ENCODE assay signal across 1 cellular context in genomic region chr22:49999063-49999900, GRCh38.
A peak's percentile ranks its signal among the peaks of the same experiment; 100 is the strongest.
TF ChIP-seq lines count a peak whose summit lies in the region.

No MANE protein-coding gene starts in this region.

TF ChIP-seq in K562, 482 proteins besides CTCF, POLR2A, EP300 and RAD21 (continued from another document and continues in another):
- TF ChIP-seq, protein P1, sequence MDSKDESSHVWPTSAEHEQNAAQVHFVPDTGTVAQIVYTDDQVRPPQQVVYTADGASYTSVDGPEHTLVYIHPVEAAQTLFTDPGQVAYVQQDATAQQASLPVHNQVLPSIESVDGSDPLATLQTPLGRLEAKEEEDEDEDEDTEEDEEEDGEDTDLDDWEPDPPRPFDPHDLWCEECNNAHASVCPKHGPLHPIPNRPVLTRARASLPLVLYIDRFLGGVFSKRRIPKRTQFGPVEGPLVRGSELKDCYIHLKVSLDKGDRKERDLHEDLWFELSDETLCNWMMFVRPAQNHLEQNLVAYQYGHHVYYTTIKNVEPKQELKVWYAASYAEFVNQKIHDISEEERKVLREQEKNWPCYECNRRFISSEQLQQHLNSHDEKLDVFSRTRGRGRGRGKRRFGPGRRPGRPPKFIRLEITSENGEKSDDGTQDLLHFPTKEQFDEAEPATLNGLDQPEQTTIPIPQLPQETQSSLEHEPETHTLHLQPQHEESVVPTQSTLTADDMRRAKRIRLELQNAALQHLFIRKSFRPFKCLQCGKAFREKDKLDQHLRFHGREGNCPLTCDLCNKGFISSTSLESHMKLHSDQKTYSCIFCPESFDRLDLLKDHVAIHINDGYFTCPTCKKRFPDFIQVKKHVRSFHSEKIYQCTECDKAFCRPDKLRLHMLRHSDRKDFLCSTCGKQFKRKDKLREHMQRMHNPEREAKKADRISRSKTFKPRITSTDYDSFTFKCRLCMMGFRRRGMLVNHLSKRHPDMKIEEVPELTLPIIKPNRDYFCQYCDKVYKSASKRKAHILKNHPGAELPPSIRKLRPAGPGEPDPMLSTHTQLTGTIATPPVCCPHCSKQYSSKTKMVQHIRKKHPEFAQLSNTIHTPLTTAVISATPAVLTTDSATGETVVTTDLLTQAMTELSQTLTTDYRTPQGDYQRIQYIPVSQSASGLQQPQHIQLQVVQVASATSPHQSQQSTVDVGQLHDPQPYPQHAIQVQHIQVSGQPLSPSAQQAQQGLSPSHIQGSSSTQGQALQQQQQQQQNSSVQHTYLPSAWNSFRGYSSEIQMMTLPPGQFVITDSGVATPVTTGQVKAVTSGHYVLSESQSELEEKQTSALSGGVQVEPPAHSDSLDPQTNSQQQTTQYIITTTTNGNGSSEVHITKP (IDR thresholded peaks at IDR 0.05; ENCODE audit: partially characterized antibody): peak; percentile 34
- no peak for TF ChIP-seq ARNT (IDR thresholded peaks at IDR 0.05)
- TF ChIP-seq MNT (conservative IDR thresholded peaks at IDR 0.05): no peak
- TF ChIP-seq, protein P2, sequence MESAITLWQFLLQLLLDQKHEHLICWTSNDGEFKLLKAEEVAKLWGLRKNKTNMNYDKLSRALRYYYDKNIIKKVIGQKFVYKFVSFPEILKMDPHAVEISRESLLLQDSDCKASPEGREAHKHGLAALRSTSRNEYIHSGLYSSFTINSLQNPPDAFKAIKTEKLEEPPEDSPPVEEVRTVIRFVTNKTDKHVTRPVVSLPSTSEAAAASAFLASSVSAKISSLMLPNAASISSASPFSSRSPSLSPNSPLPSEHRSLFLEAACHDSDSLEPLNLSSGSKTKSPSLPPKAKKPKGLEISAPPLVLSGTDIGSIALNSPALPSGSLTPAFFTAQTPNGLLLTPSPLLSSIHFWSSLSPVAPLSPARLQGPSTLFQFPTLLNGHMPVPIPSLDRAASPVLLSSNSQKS (CRISPR knock-in tag; IDR thresholded peaks at IDR 0.05): no peak
- no peak for TF ChIP-seq PURB (CRISPR knock-in tag; IDR thresholded peaks at IDR 0.05; ENCODE audit: low read depth)
- peak; percentile 23; the same call in 1 of the 2 replicates for TF ChIP-seq CBFA2T3 (IDR thresholded peaks at IDR 0.05)
- TF ChIP-seq, protein P3, sequence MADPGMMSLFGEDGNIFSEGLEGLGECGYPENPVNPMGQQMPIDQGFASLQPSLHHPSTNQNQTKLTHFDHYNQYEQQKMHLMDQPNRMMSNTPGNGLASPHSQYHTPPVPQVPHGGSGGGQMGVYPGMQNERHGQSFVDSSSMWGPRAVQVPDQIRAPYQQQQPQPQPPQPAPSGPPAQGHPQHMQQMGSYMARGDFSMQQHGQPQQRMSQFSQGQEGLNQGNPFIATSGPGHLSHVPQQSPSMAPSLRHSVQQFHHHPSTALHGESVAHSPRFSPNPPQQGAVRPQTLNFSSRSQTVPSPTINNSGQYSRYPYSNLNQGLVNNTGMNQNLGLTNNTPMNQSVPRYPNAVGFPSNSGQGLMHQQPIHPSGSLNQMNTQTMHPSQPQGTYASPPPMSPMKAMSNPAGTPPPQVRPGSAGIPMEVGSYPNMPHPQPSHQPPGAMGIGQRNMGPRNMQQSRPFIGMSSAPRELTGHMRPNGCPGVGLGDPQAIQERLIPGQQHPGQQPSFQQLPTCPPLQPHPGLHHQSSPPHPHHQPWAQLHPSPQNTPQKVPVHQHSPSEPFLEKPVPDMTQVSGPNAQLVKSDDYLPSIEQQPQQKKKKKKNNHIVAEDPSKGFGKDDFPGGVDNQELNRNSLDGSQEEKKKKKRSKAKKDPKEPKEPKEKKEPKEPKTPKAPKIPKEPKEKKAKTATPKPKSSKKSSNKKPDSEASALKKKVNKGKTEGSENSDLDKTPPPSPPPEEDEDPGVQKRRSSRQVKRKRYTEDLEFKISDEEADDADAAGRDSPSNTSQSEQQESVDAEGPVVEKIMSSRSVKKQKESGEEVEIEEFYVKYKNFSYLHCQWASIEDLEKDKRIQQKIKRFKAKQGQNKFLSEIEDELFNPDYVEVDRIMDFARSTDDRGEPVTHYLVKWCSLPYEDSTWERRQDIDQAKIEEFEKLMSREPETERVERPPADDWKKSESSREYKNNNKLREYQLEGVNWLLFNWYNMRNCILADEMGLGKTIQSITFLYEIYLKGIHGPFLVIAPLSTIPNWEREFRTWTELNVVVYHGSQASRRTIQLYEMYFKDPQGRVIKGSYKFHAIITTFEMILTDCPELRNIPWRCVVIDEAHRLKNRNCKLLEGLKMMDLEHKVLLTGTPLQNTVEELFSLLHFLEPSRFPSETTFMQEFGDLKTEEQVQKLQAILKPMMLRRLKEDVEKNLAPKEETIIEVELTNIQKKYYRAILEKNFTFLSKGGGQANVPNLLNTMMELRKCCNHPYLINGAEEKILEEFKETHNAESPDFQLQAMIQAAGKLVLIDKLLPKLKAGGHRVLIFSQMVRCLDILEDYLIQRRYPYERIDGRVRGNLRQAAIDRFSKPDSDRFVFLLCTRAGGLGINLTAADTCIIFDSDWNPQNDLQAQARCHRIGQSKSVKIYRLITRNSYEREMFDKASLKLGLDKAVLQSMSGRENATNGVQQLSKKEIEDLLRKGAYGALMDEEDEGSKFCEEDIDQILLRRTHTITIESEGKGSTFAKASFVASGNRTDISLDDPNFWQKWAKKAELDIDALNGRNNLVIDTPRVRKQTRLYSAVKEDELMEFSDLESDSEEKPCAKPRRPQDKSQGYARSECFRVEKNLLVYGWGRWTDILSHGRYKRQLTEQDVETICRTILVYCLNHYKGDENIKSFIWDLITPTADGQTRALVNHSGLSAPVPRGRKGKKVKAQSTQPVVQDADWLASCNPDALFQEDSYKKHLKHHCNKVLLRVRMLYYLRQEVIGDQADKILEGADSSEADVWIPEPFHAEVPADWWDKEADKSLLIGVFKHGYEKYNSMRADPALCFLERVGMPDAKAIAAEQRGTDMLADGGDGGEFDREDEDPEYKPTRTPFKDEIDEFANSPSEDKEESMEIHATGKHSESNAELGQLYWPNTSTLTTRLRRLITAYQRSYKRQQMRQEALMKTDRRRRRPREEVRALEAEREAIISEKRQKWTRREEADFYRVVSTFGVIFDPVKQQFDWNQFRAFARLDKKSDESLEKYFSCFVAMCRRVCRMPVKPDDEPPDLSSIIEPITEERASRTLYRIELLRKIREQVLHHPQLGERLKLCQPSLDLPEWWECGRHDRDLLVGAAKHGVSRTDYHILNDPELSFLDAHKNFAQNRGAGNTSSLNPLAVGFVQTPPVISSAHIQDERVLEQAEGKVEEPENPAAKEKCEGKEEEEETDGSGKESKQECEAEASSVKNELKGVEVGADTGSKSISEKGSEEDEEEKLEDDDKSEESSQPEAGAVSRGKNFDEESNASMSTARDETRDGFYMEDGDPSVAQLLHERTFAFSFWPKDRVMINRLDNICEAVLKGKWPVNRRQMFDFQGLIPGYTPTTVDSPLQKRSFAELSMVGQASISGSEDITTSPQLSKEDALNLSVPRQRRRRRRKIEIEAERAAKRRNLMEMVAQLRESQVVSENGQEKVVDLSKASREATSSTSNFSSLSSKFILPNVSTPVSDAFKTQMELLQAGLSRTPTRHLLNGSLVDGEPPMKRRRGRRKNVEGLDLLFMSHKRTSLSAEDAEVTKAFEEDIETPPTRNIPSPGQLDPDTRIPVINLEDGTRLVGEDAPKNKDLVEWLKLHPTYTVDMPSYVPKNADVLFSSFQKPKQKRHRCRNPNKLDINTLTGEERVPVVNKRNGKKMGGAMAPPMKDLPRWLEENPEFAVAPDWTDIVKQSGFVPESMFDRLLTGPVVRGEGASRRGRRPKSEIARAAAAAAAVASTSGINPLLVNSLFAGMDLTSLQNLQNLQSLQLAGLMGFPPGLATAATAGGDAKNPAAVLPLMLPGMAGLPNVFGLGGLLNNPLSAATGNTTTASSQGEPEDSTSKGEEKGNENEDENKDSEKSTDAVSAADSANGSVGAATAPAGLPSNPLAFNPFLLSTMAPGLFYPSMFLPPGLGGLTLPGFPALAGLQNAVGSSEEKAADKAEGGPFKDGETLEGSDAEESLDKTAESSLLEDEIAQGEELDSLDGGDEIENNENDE (IDR thresholded peaks at IDR 0.05; ENCODE audit: low read depth, low read length): no peak
- no peak for TF ChIP-seq ZNF699 (CRISPR knock-in tag; IDR thresholded peaks at IDR 0.05; ENCODE audit: insufficient replicate concordance)
- TF ChIP-seq ATF7 (IDR thresholded peaks at IDR 0.05): 0 out of 2 replicates have a peak, but pooled peaks have one; percentile 18
- no peak for TF ChIP-seq RFX5 (IDR thresholded peaks at IDR 0.05; ENCODE audit: low read depth, low read length)
- no peak for TF ChIP-seq THRAP3 (IDR thresholded peaks at IDR 0.05; ENCODE audit: borderline replicate concordance)
- TF ChIP-seq MAZ (CRISPR knock-in tag; conservative IDR thresholded peaks at IDR 0.05 in 1 of 2, IDR thresholded peaks at IDR 0.05 in 1 of 2): peak in 1 of 2 experiments; percentile 45; a peak in 1 of 4 replicates
- 0 out of 2 replicates have a peak, but pooled peaks have one; percentile 6 for TF ChIP-seq CXXC5 (CRISPR knock-in tag; IDR thresholded peaks at IDR 0.05)
- TF ChIP-seq HBP1 (CRISPR knock-in tag; IDR thresholded peaks at IDR 0.05): no peak
- TF ChIP-seq ZNF354B (CRISPR knock-in tag; IDR thresholded peaks at IDR 0.05): no peak
- no peak for TF ChIP-seq U2AF1 (optimal IDR thresholded peaks at IDR 0.05; ENCODE audit: low read depth, low read length)
- no peak for TF ChIP-seq TAF1 (IDR thresholded peaks at IDR 0.05; ENCODE audit: control insufficient read depth, extremely low read depth, insufficient read depth, low read length, severe bottlenecking)
- TF ChIP-seq BACH1 (tag; IDR thresholded peaks at IDR 0.05): no peak
- peak; percentile 73 for TF ChIP-seq MAX (CRISPR knock-in tag; IDR thresholded peaks at IDR 0.05)
- no peak for TF ChIP-seq RBM22 (IDR thresholded peaks at IDR 0.05; ENCODE audit: low read depth, low read length, poor library complexity, severe bottlenecking)
- TF ChIP-seq CC2D1A (IDR thresholded peaks at IDR 0.05): no peak
- TF ChIP-seq KDM4B (IDR thresholded peaks at IDR 0.05; ENCODE audit: borderline replicate concordance in 2 of 2, low read depth in 1 of 2): no peak
- TF ChIP-seq ZNF696 (CRISPR knock-in tag; conservative IDR thresholded peaks at IDR 0.05): no peak
- TF ChIP-seq ZFX (CRISPR knock-in tag; IDR thresholded peaks at IDR 0.05): peak; percentile 64
- TF ChIP-seq, protein P4, sequence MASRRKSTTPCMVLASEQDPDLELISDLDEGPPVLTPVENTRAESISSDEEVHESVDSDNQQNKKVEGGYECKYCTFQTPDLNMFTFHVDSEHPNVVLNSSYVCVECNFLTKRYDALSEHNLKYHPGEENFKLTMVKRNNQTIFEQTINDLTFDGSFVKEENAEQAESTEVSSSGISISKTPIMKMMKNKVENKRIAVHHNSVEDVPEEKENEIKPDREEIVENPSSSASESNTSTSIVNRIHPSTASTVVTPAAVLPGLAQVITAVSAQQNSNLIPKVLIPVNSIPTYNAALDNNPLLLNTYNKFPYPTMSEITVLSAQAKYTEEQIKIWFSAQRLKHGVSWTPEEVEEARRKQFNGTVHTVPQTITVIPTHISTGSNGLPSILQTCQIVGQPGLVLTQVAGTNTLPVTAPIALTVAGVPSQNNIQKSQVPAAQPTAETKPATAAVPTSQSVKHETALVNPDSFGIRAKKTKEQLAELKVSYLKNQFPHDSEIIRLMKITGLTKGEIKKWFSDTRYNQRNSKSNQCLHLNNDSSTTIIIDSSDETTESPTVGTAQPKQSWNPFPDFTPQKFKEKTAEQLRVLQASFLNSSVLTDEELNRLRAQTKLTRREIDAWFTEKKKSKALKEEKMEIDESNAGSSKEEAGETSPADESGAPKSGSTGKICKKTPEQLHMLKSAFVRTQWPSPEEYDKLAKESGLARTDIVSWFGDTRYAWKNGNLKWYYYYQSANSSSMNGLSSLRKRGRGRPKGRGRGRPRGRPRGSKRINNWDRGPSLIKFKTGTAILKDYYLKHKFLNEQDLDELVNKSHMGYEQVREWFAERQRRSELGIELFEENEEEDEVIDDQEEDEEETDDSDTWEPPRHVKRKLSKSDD (conservative IDR thresholded peaks at IDR 0.05; ENCODE audit: low read length): no peak
- TF ChIP-seq CBFB (CRISPR knock-in tag; IDR thresholded peaks at IDR 0.05): no peak
- no peak for TF ChIP-seq AFF1 (IDR thresholded peaks at IDR 0.05; ENCODE audit: low read depth in 1 of 2, partially characterized antibody in 2 of 2)
